1 cellular context compared by ENCODE assay signal in the genomic region with DNA sequence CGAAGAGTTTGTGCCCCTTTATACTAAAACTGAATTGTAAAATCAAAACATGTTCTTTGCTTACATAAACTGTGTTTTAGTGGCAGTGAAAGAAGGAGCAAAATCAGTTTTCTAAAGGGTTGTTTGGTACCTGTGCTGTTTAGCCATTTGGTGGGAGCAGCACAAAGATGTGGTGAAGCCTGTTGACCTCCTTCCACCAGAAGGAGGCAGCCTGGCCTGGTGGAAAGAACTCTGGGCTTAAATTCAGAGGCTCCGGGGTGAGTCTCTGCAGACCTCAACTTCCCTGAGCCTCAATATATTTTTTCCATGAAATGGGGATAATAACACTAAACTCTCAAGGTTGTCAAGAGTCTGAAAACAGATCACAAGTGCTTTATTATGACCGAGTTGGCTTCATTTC.
TF ChIP-seq lines count a peak whose summit lies in the region.

No MANE protein-coding gene starts in this region.

TF ChIP-seq in H1, 55 proteins besides CTCF, POLR2A, EP300 and RAD21:
- TF ChIP-seq SRF (IDR thresholded peaks at IDR 0.05; ENCODE audit: low read depth, low read length) (no peak), POU5F1 (IDR thresholded peaks at IDR 0.05; ENCODE audit: low read depth, low read length) (no peak), KDM4A (IDR thresholded peaks at IDR 0.05; ENCODE audit: low read depth, low read length, severe bottlenecking) (no peak), RXRA (IDR thresholded peaks at IDR 0.05; ENCODE audit: insufficient read depth, low read depth, low read length) (no peak), SP2 (IDR thresholded peaks at IDR 0.05; ENCODE audit: low read length) (no peak), TCF12 (IDR thresholded peaks at IDR 0.05; ENCODE audit: low read depth, low read length) (no peak), HDAC6 (IDR thresholded peaks at IDR 0.05; ENCODE audit: low read depth, low read length) (no peak), CEBPB (IDR thresholded peaks at IDR 0.05; ENCODE audit: low read depth, low read length) (no peak), KDM5A (IDR thresholded peaks at IDR 0.05; ENCODE audit: low read length) (no peak)
TF ChIP-seq in H1: peak in this region for 0.
